ENCODE assay signal across 8 cellular contexts in the genomic region with DNA sequence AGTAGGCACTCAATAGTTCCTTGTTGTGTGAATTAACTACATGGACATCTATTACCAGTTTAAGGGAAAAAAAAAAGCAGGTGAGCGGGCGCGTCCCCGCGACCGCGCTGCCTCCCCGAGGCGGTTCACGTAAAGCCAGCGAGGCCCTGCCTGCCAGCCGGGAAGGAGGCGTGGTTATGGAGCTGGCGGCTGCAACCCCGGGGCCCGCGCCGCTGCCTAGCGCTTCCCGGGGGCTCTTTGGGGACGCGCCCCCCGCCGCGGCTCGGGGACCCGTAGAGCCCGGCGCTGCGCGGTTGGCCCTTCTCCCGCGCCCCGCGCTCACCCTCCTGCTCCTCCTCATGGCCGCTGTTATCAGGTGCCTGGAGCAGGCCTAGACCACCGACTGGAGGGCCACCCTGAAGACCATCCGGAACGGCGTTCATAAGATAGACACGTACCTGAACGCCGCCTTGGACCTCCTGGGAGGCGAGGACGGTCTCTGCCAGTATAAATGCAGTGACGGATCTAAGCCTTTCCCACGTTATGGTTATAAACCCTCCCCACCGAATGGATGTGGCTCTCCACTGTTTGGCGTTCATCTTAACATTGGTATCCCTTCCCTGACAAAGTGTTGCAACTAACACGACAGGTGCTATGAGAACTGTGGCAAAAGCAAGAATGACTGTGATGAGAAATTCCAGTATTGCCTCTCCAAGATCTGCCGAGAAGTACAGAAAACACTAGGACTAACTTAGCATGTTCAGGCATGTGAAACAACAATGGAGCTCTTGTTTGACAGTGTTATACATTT. TPM values are rescaled to one million over a fixed set of nuclear protein-coding genes. Genes with fewer than 3 reads are reported as not detected.
DNase-seq lines count a peak whose midpoint lies in the region; ATAC-seq and TF ChIP-seq lines count a peak whose summit lies in the region.

No MANE protein-coding gene starts in this region.

- H3K9ac ChIP-seq in trophoblast cell (ENCODE audit: low read length), result peak overlapping the region; percentile 73

- no peaks in the 10 kb centered on the region for H3K36me3 ChIP-seq in CD8-positive, alpha-beta T cell (ENCODE audit: insufficient read depth, low read length)
- H3K36me3 ChIP-seq in RWPE2 (ENCODE audit: low read depth) (peaks cover 30% of the 10 kb centered on the region), heart left ventricle (peaks cover 0 to 8% (median 0%) of the 10 kb centered on the region in 9 donors), trophoblast cell (ENCODE audit: control insufficient read depth in 1 of 2, insufficient read depth in 2 of 2, low read length in 2 of 2) (peaks cover 5 to 12% of the 10 kb centered on the region in 2 experiments), vagina (no peaks in the 10 kb centered on the region)

- peaks cover 12% of the 10 kb centered on the region for H3K79me2 ChIP-seq in trophoblast cell (ENCODE audit: control insufficient read depth, insufficient read depth, low read length, poor library complexity)

- no peaks in the 10 kb centered on the region for H3K9me3 Mint-ChIP-seq in CD8-positive, alpha-beta T cell
- no peaks in the 10 kb centered on the region for H3K9me3 Mint-ChIP-seq in IgD-negative memory B cell
- no peaks in the 10 kb centered on the region for H3K9me3 Mint-ChIP-seq in activated naive CD8-positive, alpha-beta T cell (ENCODE audit: low read depth)

- no peaks in the 10 kb centered on the region for H3K9me3 ChIP-seq in CD8-positive, alpha-beta T cell (ENCODE audit: low read length)
- H3K9me3 ChIP-seq in RWPE2 (ENCODE audit: severe bottlenecking), result no peaks in the 10 kb centered on the region
- no peaks in the 10 kb centered on the region for H3K9me3 ChIP-seq in heart left ventricle
- no peaks in the 10 kb centered on the region for H3K9me3 ChIP-seq in trophoblast cell (ENCODE audit: insufficient read depth, low read depth, low read length)
- H3K9me3 ChIP-seq in vagina, result no peaks in the 10 kb centered on the region

- peak overlapping the region; percentile 89 for H3K4me2 ChIP-seq in trophoblast cell (ENCODE audit: low read length)

- no peak overlapping the region for H2BK5ac ChIP-seq in trophoblast cell (ENCODE audit: low read depth, low read length, poor library complexity)

- DNase-seq in CD8-positive, alpha-beta T cell, result peak in 6 of 7 experiments; percentile 34 to 71 (median 62)
- DNase-seq in RWPE2 (ENCODE audit: low spot score), result no peak
- DNase-seq in heart left ventricle, result peak; percentile 39 to 75 (median 50)
- peak; percentile 46 to 69 for DNase-seq in trophoblast cell
- no peak for DNase-seq in vagina (ENCODE audit: extremely low spot score in 2 of 2)

- peak overlapping the region; percentile 80 for H2AFZ ChIP-seq in trophoblast cell (ENCODE audit: insufficient read depth, low read length, poor library complexity)

- no peak overlapping the region for H2AK5ac ChIP-seq in trophoblast cell (ENCODE audit: low read length)

- H3K27me3 ChIP-seq in CD8-positive, alpha-beta T cell (ENCODE audit: insufficient read depth, low read length), result no peaks in the 10 kb centered on the region
- H3K27me3 ChIP-seq in RWPE2 (ENCODE audit: insufficient read depth, poor library complexity, severe bottlenecking) (no peaks in the 10 kb centered on the region), heart left ventricle (no peaks in the 10 kb centered on the region), trophoblast cell (ENCODE audit: insufficient read depth, low read length) (no peaks in the 10 kb centered on the region), vagina (no peaks in the 10 kb centered on the region)

- H4K91ac ChIP-seq in trophoblast cell (ENCODE audit: low read depth, low read length), result peak overlapping the region; percentile 41

- peaks cover 10% of the 10 kb centered on the region for H3K79me1 ChIP-seq in trophoblast cell (ENCODE audit: low read length)

- CTCF ChIA-PET in CD8-positive, alpha-beta T cell (lab: Charles Lee), result interaction anchor here (0.6 to 0.8 kb wide), 3 partner anchors 12 to 682 kb away, joined by 3 read pairs; no protein-coding TSS in a partner anchor

- TF ChIP-seq POLR2A in heart left ventricle (IDR thresholded peaks at IDR 0.05), result no peak
- no peak for TF ChIP-seq POLR2A in vagina (IDR thresholded peaks at IDR 0.05)

- H3K23ac ChIP-seq in trophoblast cell (ENCODE audit: low read length), result no peak overlapping the region

- H3K14ac ChIP-seq in trophoblast cell (ENCODE audit: low read length), result peak overlapping the region; percentile 74

- no peak overlapping the region for H3K27ac ChIP-seq in CD8-positive, alpha-beta T cell (ENCODE audit: low read depth, low read length)
- H3K27ac ChIP-seq in RWPE2 (ENCODE audit: poor library complexity, severe bottlenecking) (peak overlapping the region; percentile 41), heart left ventricle (peak overlapping the region in 4 of 12 donors; percentile 14 to 56 (median 40)), trophoblast cell (ENCODE audit: low read depth, low read length) (no peak overlapping the region), vagina (peak overlapping the region; percentile 31)

- H3K27me3 Mint-ChIP-seq in CD8-positive, alpha-beta T cell (ENCODE audit: low read depth), result no peaks in the 10 kb centered on the region
- no peaks in the 10 kb centered on the region for H3K27me3 Mint-ChIP-seq in IgD-negative memory B cell
- no peaks in the 10 kb centered on the region for H3K27me3 Mint-ChIP-seq in activated naive CD8-positive, alpha-beta T cell

- H2BK120ac ChIP-seq in trophoblast cell (ENCODE audit: insufficient read depth, low read length, poor library complexity), result no peak overlapping the region

- peak; percentile 9 for ATAC-seq in CD8-positive, alpha-beta T cell
- peak; percentile 36 for ATAC-seq in RWPE2 (ENCODE audit: low read depth)
- ATAC-seq in heart left ventricle, result no peak
- no peak for ATAC-seq in HG02840 (IDR thresholded peaks at IDR 0.05; ENCODE audit: low FRiP score, unreplicated experiment)

- no peak for TF ChIP-seq CTCF in CD8-positive, alpha-beta T cell (IDR thresholded peaks at IDR 0.05)
- TF ChIP-seq CTCF in RWPE2 (IDR thresholded peaks at IDR 0.05; ENCODE audit: poor library complexity, severe bottlenecking) (peak; percentile 43), heart left ventricle (IDR thresholded peaks at IDR 0.05) (peak in 4 of 12 donors; percentile 4 to 26 (median 14)), vagina (IDR thresholded peaks at IDR 0.05) (no peak)

- peaks cover 33% of the 10 kb centered on the region for H3K4me1 Mint-ChIP-seq in CD8-positive, alpha-beta T cell (ENCODE audit: low read depth)
- peaks cover 23 to 29% (median 26%) of the 10 kb centered on the region in 3 donors for H3K4me1 Mint-ChIP-seq in IgD-negative memory B cell
- peaks cover 43% of the 10 kb centered on the region for H3K4me1 Mint-ChIP-seq in activated naive CD8-positive, alpha-beta T cell (ENCODE audit: low read depth)

- H3K4ac ChIP-seq in trophoblast cell (ENCODE audit: low read depth, low read length), result no peak overlapping the region

- POLR2A ChIA-PET in CD8-positive, alpha-beta T cell (lab: Charles Lee), result interaction anchor here (0.6 to 1.2 kb wide), 6 partner anchors 36 to 392 kb away, joined by 3 to 5 read pairs (median 4); a partner anchor contains a TSS

- H2BK12ac ChIP-seq in trophoblast cell (ENCODE audit: low read length), result no peak overlapping the region

- H3K36me3 Mint-ChIP-seq in CD8-positive, alpha-beta T cell, result peaks cover 12% of the 10 kb centered on the region
- no peaks in the 10 kb centered on the region for H3K36me3 Mint-ChIP-seq in IgD-negative memory B cell
- H3K36me3 Mint-ChIP-seq in activated naive CD8-positive, alpha-beta T cell, result peaks cover 2% of the 10 kb centered on the region

- peaks cover 35% of the 10 kb centered on the region for H3K4me1 ChIP-seq in CD8-positive, alpha-beta T cell (ENCODE audit: insufficient read depth, low read length)
- H3K4me1 ChIP-seq in RWPE2 (ENCODE audit: insufficient read depth, poor library complexity, severe bottlenecking), result peaks cover 11% of the 10 kb centered on the region
- peaks cover 0 to 29% (median 11%) of the 10 kb centered on the region in 12 donors for H3K4me1 ChIP-seq in heart left ventricle
- peaks cover 11 to 12% of the 10 kb centered on the region in 2 experiments for H3K4me1 ChIP-seq in trophoblast cell (ENCODE audit: control insufficient read depth in 1 of 2, insufficient read depth in 2 of 2, low read length in 2 of 2)
- H3K4me1 ChIP-seq in vagina, result peaks cover 29% of the 10 kb centered on the region

- no peak overlapping the region for H4K12ac ChIP-seq in trophoblast cell (ENCODE audit: low read depth, low read length)

- H3K18ac ChIP-seq in trophoblast cell (ENCODE audit: low read length), result peak overlapping the region; percentile 8

- H3K4me3 ChIP-seq in CD8-positive, alpha-beta T cell (ENCODE audit: low read depth, low read length), result peak overlapping the region; percentile 45
- peak overlapping the region; percentile 40 for H3K4me3 ChIP-seq in RWPE2 (ENCODE audit: severe bottlenecking)
- peak overlapping the region; percentile 0 to 60 (median 48) for H3K4me3 ChIP-seq in heart left ventricle
- H3K4me3 ChIP-seq in trophoblast cell (ENCODE audit: low read depth, low read length), result peak overlapping the region; percentile 82
- peak overlapping the region; percentile 39 to 40 for H3K4me3 ChIP-seq in vagina

- peak overlapping the region; percentile 79 for H3K4me3 Mint-ChIP-seq in CD8-positive, alpha-beta T cell
- H3K4me3 Mint-ChIP-seq in IgD-negative memory B cell, result peak overlapping the region; percentile 28 to 92 (median 78)
- H3K4me3 Mint-ChIP-seq in activated naive CD8-positive, alpha-beta T cell, result peak overlapping the region; percentile 79

- H3K27ac Mint-ChIP-seq in CD8-positive, alpha-beta T cell, result peak overlapping the region; percentile 69
- peak overlapping the region in 2 of 3 donors; percentile 35 to 40 for H3K27ac Mint-ChIP-seq in IgD-negative memory B cell
- H3K27ac Mint-ChIP-seq in activated naive CD8-positive, alpha-beta T cell, result no peak overlapping the region

- peak overlapping the region; percentile 72 for H4K8ac ChIP-seq in trophoblast cell (ENCODE audit: low read depth, low read length)

- intact Hi-C loops in CD8-positive, alpha-beta T cell (cut with DNase I, micrococcal nuclease), result loop anchor here (5.0 to 10.0 kb wide), 11 partner anchors 184 to 1579 kb away; a partner anchor contains a TSS
- intact Hi-C loops in heart left ventricle (cut with DNase I), result loop anchor here in 4 of 10 donors (5.0 to 10.0 kb wide), 4 partner anchors 34 to 329 kb away; a partner anchor contains a TSS
- intact Hi-C loops in vagina (cut with DNase I), result no loop called here

- 8 to 10% (median 9%) methylated on average over 40 to 51 of the region's 51 CpGs for WGBS in heart left ventricle, 4 donors
- WGBS in trophoblast cell (ENCODE audit: extremely low coverage, insufficient coverage, insufficient read length), result no CpG with 5 or more reads among the region's 51 CpGs

RNA-seq across cellular contexts. Expression of a gene that starts 2.6 kb away (rescaled TPM):
- 10 to 100 TPM; 38.8 to 40.6 TPM for total RNA-seq in CD8-positive, alpha-beta T cell
- polyA plus RNA-seq in IgD-negative memory B cell (8.8 TPM), heart left ventricle (10 to 100 TPM; 12.3 to 25.9 TPM)
- total RNA-seq in heart left ventricle (10 to 100 TPM; 12.8 to 25.2 (median 16.7) TPM), vagina (23.8 TPM)
- polyA plus RNA-seq in trophoblast cell (2013), result 20.1 and 21.0 TPM in 2 replicates

RNA-seq across cellular contexts. Expression of a gene that starts 35.6 kb away (rescaled TPM):
- 1 to 10 TPM; 1.2 to 1.3 TPM for total RNA-seq in CD8-positive, alpha-beta T cell
- 0.15 TPM for polyA plus RNA-seq in IgD-negative memory B cell
- total RNA-seq in heart left ventricle, result 1 to 10 TPM in 1 of 9 donors, under 1 TPM in 5, not detected in 3; 0.09 to 1.4 (median 0.16) TPM
- polyA plus RNA-seq in heart left ventricle, result under 1 TPM in 1 of 2 donors, not detected in 1; 0.35 TPM
- polyA plus RNA-seq in trophoblast cell (2013), result 11.3 and 11.6 TPM in 2 replicates
- 1.7 TPM for total RNA-seq in vagina

RNA-seq across cellular contexts. Expression of a gene that starts 35.8 kb away (rescaled TPM):
- 10 to 100 TPM; 52.2 to 62.0 TPM for total RNA-seq in CD8-positive, alpha-beta T cell
- polyA plus RNA-seq in IgD-negative memory B cell (35.6 TPM), heart left ventricle (10 to 100 TPM in 1 of 2 donors, 1 to 10 TPM in 1; 6.2 to 16.0 TPM)
- total RNA-seq in heart left ventricle (10 to 100 TPM in 8 of 9 donors, 1 to 10 TPM in 1; 6.6 to 24.7 (median 16.6) TPM), vagina (17.7 TPM)
- 58.2 and 60.9 TPM in 2 replicates for polyA plus RNA-seq in trophoblast cell (2013)

Comparison
In these comparisons a context has a peak if more than half of its experiments do, and no peak if none do; other contexts are left out.
1. ATAC-seq: peak in CD8-positive, alpha-beta T cell (single experiment) and RWPE2 (single experiment); none in heart left ventricle (0 of 4) and HG02840 (single experiment).
2. DNase-seq: peak in CD8-positive, alpha-beta T cell (6 of 7), heart left ventricle (5 of 5) and trophoblast cell (2 of 2); none in RWPE2 (single experiment) and vagina (0 of 2).
3. H3K27ac ChIP-seq: peak in RWPE2 (single experiment) and vagina (single experiment); none in CD8-positive, alpha-beta T cell (single experiment) and trophoblast cell (single experiment).
4. Peak in every context shown above with its lines, with median percentiles within 50 percentile points of each other: H3K4me3 ChIP-seq and H3K4me3 Mint-ChIP-seq.